In the genomic region with DNA sequence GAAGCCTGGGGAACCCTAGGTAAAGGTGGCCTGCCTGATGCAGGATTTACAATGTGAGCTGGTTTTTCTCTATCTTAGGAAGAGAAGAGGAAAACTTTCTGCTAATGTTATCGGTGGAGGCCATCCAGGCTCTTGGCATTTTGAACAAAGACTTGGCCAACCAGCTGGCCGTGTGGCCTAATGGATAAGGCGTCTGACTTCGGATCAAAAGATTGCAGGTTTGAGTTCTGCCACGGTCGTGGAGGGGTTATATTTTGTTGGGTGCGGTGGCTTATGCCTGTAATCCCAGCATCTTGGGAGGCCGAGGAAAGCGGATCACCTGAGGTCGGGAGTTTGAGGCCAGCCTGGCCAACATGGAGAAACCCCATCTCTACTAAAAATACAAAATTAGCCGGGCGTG, we compare ENCODE assay signal across 23 cellular contexts. TPM values are rescaled to one million over a fixed set of nuclear protein-coding genes. Genes with fewer than 3 reads are reported as not detected.
"Had no signal": no experiment of that assay in that cellular context is flagged by ENCODE, and none has a peak within 500 bp of the region (broad histone marks: within the 10 kb centered on the region; RNA-seq: fewer than 3 reads in every experiment).

No MANE protein-coding gene starts in this region.

- H3K4me2 ChIP-seq: SK-N-SH had no signal

- FAIRE-seq: endometrium had no signal

- H3K9me3 ChIP-seq: heart right ventricle, SK-N-SH, testis, upper lobe of right lung had no signal

- H3K4me3 ChIP-seq: cardiac muscle cell, heart right ventricle, skin epidermis, testis, upper lobe of right lung had no signal

- H3K4me1 ChIP-seq: testis had no signal

- H3K27ac ChIP-seq: cardiac muscle cell, heart right ventricle, skin epidermis, testis, upper lobe of right lung had no signal

- H3K9ac ChIP-seq: SK-N-SH had no signal

- H3K36me3 ChIP-seq: cardiac muscle cell, heart right ventricle, upper lobe of right lung had no signal

- DNase-seq: activated B cell treated with CpG ODN at 0.5 μM for 24 hours; activated CD4-positive, alpha-beta memory T cell treated with anti-CD3 and anti-CD28 coated beads, Interleukin-2, amount 10 ng/mL, durations not matched to agents 7 days and 5 days; activated CD4-positive, alpha-beta T cell treated with anti-CD3 and anti-CD28 coated beads for 4 hours; activated naive CD4-positive, alpha-beta T cell; activated naive CD8-positive, alpha-beta T cell treated with anti-CD3 and anti-CD28 coated beads for 36 hours; activated T-cell treated with anti-CD3 and anti-CD28 coated beads, Interleukin-2, amount 50 U/mL, for 1 hour; amniotic stem cell; heart right ventricle; immature natural killer cell; nephron progenitor cell; occipital lobe; SK-N-SH; stimulated activated CD4-positive, alpha-beta T cell treated with anti-CD3 and anti-CD28 coated beads, Interleukin-15, amount 100 ng/mL, for 24 hours; stimulated activated CD4-positive, alpha-beta T cell treated with anti-CD3 and anti-CD28 coated beads, Interleukin-4, amount 100 ng/mL, for 1 hour; stimulated activated naive CD8-positive, alpha-beta T cell treated with anti-CD3 and anti-CD28 coated beads, Interleukin-15, amount 100 ng/mL, for 72 hours; testis; upper lobe of right lung had no signal

- H3K27me3 ChIP-seq: cardiac muscle cell, heart right ventricle, testis, upper lobe of right lung had no signal

- ATAC-seq: activated T-helper 17 cell treated with anti-CD3 and anti-CD28 coated beads, Interleukin-2, amount 50 U/mL, for 72 hours; stimulated activated naive CD8-positive, alpha-beta T cell treated with anti-CD3 and anti-CD28 coated beads, Interleukin-15, amount 100 ng/mL, for 72 hours; upper lobe of right lung had no signal

- H3K9me2 ChIP-seq: SK-N-SH had no signal

RNA-seq across cellular contexts. Expression of gene C9orf152, which starts 9.6 kb away (rescaled TPM):
- total RNA-seq: activated B cell treated with CpG ODN at 0.5 μM for 24 hours; activated CD4-positive, alpha-beta memory T cell treated with anti-CD3 and anti-CD28 coated beads, Interleukin-2, amount 10 ng/mL, durations not matched to agents 7 days and 5 days; activated naive CD8-positive, alpha-beta T cell treated with anti-CD3 and anti-CD28 coated beads for 36 hours; activated T-helper 17 cell treated with anti-CD3 and anti-CD28 coated beads, Interleukin-2, amount 50 U/mL, for 72 hours; cardiac muscle cell; heart right ventricle; mesenteric fat pad; occipital lobe; progenitor cell of endocrine pancreas; testis had no signal
- polyA plus RNA-seq: cardiac muscle cell, heart right ventricle, immature natural killer cell, SK-N-SH had no signal
